19 cellular contexts compared by ENCODE assay signal in genomic region chr4:102511830-102512605, GRCh38. TPM values are rescaled to one million over a fixed set of nuclear protein-coding genes. Genes with fewer than 3 reads are reported as not detected.
DNase-seq lines count a peak whose midpoint lies in the region; ATAC-seq and TF ChIP-seq lines count a peak whose summit lies in the region.
"Had no signal": no experiment of that assay in that cellular context is flagged by ENCODE, and none has a peak within 500 bp of the region (broad histone marks: within the 10 kb centered on the region; RNA-seq: fewer than 3 reads in every experiment).

No MANE protein-coding gene starts in this region.

- no peaks in the 10 kb centered on the region for H3K27me3 Mint-ChIP-seq in CD8-positive, alpha-beta T cell (ENCODE audit: low read depth)
- H3K27me3 Mint-ChIP-seq: B cell; CD8-positive, alpha-beta memory T cell had no signal

- no peak for TF ChIP-seq CTCF in CD8-positive, alpha-beta T cell (IDR thresholded peaks at IDR 0.05)
- TF ChIP-seq CTCF in epithelial cell of esophagus (IDR thresholded peaks at IDR 0.05; ENCODE audit: insufficient read depth, low read depth, low read length, missing control alignments) = no peak

- H3K4me3 ChIP-seq in CD8-positive, alpha-beta T cell (ENCODE audit: low read depth, low read length) = no peak overlapping the region
- no peak overlapping the region for H3K4me3 ChIP-seq in epithelial cell of esophagus (ENCODE audit: low read length)

- peaks cover 63% of the 10 kb centered on the region for H3K4me1 Mint-ChIP-seq in CD8-positive, alpha-beta T cell (ENCODE audit: low read depth)

- TF ChIP-seq EP300 in Ishikawa (IDR thresholded peaks at IDR 0.05; ENCODE audit: borderline replicate concordance) = no peak

- CTCF ChIA-PET in CD8-positive, alpha-beta T cell (lab: Charles Lee) = interaction anchor here (1.1 to 1.7 kb wide), 2 partner anchors 10 to 12 kb away, joined by 3 to 5 read pairs; no protein-coding TSS in a partner anchor

- no peak overlapping the region for H3K4me3 Mint-ChIP-seq in CD8-positive, alpha-beta T cell
- H3K4me3 Mint-ChIP-seq: B cell had no signal

- H3K27me3 ChIP-seq in CD8-positive, alpha-beta T cell (ENCODE audit: insufficient read depth, low read length) = no peaks in the 10 kb centered on the region

- no peaks in the 10 kb centered on the region for H3K9me3 ChIP-seq in CD8-positive, alpha-beta T cell (ENCODE audit: low read length)

- H3K9me3 Mint-ChIP-seq in CD8-positive, alpha-beta T cell = peaks cover 21% of the 10 kb centered on the region

- no peak for ATAC-seq in CD8-positive, alpha-beta T cell
- no peak for ATAC-seq in GM21367 (IDR thresholded peaks at IDR 0.05; ENCODE audit: unreplicated experiment)
- no peak for ATAC-seq in HG03097 (IDR thresholded peaks at IDR 0.05; ENCODE audit: low FRiP score, unreplicated experiment)
- ATAC-seq in GM18858 (IDR thresholded peaks at IDR 0.05; ENCODE audit: unreplicated experiment) = no peak

- no peaks in the 10 kb centered on the region for H3K36me3 ChIP-seq in CD8-positive, alpha-beta T cell (ENCODE audit: insufficient read depth, low read length)

- TF ChIP-seq RAD21 in Ishikawa (IDR thresholded peaks at IDR 0.05; ENCODE audit: low read depth) = no peak

- H3K4me1 ChIP-seq in CD8-positive, alpha-beta T cell (ENCODE audit: insufficient read depth, low read length) = peaks cover 42% of the 10 kb centered on the region

- DNase-seq in CD8-positive, alpha-beta T cell = no peak
- DNase-seq in epithelial cell of esophagus (ENCODE audit: low read depth) (peak; percentile 51), pons (ENCODE audit: low spot score) (peak; percentile 74), DMS79 treated with DMSO at 0.1 percent for 48 hours (lab: John Stamatoyannopoulos, UW) (no peak)
- DNase-seq: CD8-positive, alpha-beta memory T cell; GF-D8; HCEC 1CT; KG1; NCI-H1092 treated with DMSO at 0.1 percent for 48 hours; NCI-H1694 treated with DMSO at 0.1 percent for 48 hours; NCI-H345; NCI-H69; NK-92 treated with Interleukin-12 subunit alpha and Interleukin-12 subunit beta, amount 100 ng/mL, for 24 hours had no signal

- intact Hi-C loops in CD8-positive, alpha-beta T cell (cut with DNase I, micrococcal nuclease) = loop anchor here in 1 of 2 experiments (10.0 kb wide), 1 partner anchor 1167 kb away; the partner anchor contains the start of gene PPP3CA

- no peak overlapping the region for H3K27ac ChIP-seq in CD8-positive, alpha-beta T cell (ENCODE audit: low read depth, low read length)
- H3K27ac ChIP-seq: HL-60 had no signal

- peak overlapping the region; percentile 27 for H3K27ac Mint-ChIP-seq in CD8-positive, alpha-beta T cell
- H3K27ac Mint-ChIP-seq: B cell had no signal

- POLR2A ChIA-PET in CD8-positive, alpha-beta T cell (lab: Charles Lee) = interaction anchor here (1.0 to 1.3 kb wide), 5 partner anchors 8 to 119 kb away, joined by 3 to 5 read pairs (median 3); no protein-coding TSS in a partner anchor

- peaks cover 57% of the 10 kb centered on the region for H3K36me3 Mint-ChIP-seq in CD8-positive, alpha-beta T cell

TF ChIP-seq in Ishikawa, 13 proteins besides CTCF, POLR2A, EP300 and RAD21:
- 0 out of 2 replicates have a peak, but pooled peaks have one; percentile 35 for TF ChIP-seq CEBPB (IDR thresholded peaks at IDR 0.05)
- no peak for TF ChIP-seq MAX (IDR thresholded peaks at IDR 0.05)
- no peak for TF ChIP-seq ZBTB7A (IDR thresholded peaks at IDR 0.05; ENCODE audit: low read depth)
TF ChIP-seq in Ishikawa: peak in this region for 1.

RNA-seq across cellular contexts. Expression of gene NFKB1, which starts 10.9 kb away (rescaled TPM):
- 100 to 1,000 TPM; 278 to 289 TPM for total RNA-seq in CD8-positive, alpha-beta T cell

Comparison
In these comparisons a context has a peak if more than half of its experiments do, and no peak if none do; other contexts are left out.
1. DNase-seq: peak in epithelial cell of esophagus (single experiment) and pons (single experiment); none in CD8-positive, alpha-beta T cell (0 of 7) and DMS79 treated with DMSO at 0.1 percent for 48 hours (single experiment).